Comparison of ENCODE assay signal across 1 cellular context in the genomic region with DNA sequence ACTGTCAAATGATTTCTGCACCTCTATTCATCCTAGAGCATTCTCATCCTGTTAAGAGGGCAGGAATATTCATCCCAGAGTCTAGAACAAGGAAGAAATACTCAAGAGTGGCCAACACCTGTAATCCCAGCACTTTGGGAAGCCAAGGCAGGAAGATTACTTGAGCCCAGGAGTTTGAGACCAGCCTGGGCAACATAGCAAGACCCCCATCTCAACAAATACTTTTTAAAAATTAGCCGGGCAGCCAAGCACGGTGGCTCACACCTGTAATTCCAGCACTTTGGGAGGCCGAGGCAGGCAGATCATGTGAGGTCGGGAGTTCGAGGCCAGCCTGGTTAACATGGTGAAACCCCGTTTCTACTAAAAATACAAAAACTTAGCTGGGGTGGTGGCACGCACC. TPM values are rescaled to one million over a fixed set of nuclear protein-coding genes. Genes with fewer than 3 reads are reported as not detected.
"Had no signal": no experiment of that assay in that cellular context is flagged by ENCODE, and none has a peak within 500 bp of the region (broad histone marks: within the 10 kb centered on the region; RNA-seq: fewer than 3 reads in every experiment).

No MANE protein-coding gene starts in this region.

RNA-seq across cellular contexts. Expression of gene RIPOR3, which starts 6.9 kb away (rescaled TPM):
- total RNA-seq: GM23248 had no signal

RNA-seq across cellular contexts. Expression of gene PARD6B, which starts 33.1 kb away (rescaled TPM):
- total RNA-seq: GM23248 had no signal
